In genomic region chr3:129107793-129108192, GRCh38 we compare ENCODE assay signal across 20 cellular contexts. TPM values are rescaled to one million over a fixed set of nuclear protein-coding genes. Genes with fewer than 3 reads are reported as not detected.
DNase-seq lines count a peak whose midpoint lies in the region; ATAC-seq and TF ChIP-seq lines count a peak whose summit lies in the region.
"Had no signal": no experiment of that assay in that cellular context is flagged by ENCODE, and none has a peak within 500 bp of the region (broad histone marks: within the 10 kb centered on the region; RNA-seq: fewer than 3 reads in every experiment).

No MANE protein-coding gene starts in this region.

- CTCF ChIA-PET in activated naive CD4-positive, alpha-beta T cell treated with anti-CD3 and anti-CD28 coated beads for 36 hours (lab: Charles Lee) = interaction anchor here (0.5 to 2.3 kb wide), 3 partner anchors 9 to 138 kb away, joined by 3 to 12 read pairs (median 4); no protein-coding TSS in a partner anchor

- no peak for TF ChIP-seq CTCF in endodermal cell (conservative IDR thresholded peaks at IDR 0.05)

- no peaks in the 10 kb centered on the region for H3K27me3 Mint-ChIP-seq in activated naive CD4-positive, alpha-beta T cell treated with anti-CD3 and anti-CD28 coated beads for 36 hours (ENCODE audit: low read depth)
- H3K27me3 Mint-ChIP-seq in T-helper 17 cell (no peaks in the 10 kb centered on the region), endodermal cell (ENCODE audit: insufficient read depth) (no peaks in the 10 kb centered on the region)

- no peak for ATAC-seq in T-helper 17 cell
- ATAC-seq in stimulated activated effector memory CD8-positive, alpha-beta T cell treated with anti-CD3 and anti-CD28 coated beads, Interleukin-12 subunit alpha, Interleukin-12 subunit beta, amount 100 ng/mL, for 72 hours = no peak
- no peak for ATAC-seq in HG03342 (IDR thresholded peaks at IDR 0.05; ENCODE audit: unreplicated experiment)
- ATAC-seq: left ventricle myocardium superior had no signal

- no peak overlapping the region for H3K27ac ChIP-seq in endodermal cell (ENCODE audit: low read depth, low read length)
- H3K27ac ChIP-seq: dorsolateral prefrontal cortex, esophagus muscularis mucosa, HL-60, ovary, right lobe of liver had no signal

- H3K4me3 ChIP-seq in endodermal cell (ENCODE audit: low read length) = no peak overlapping the region
- H3K4me3 ChIP-seq: adrenal gland, dorsolateral prefrontal cortex, esophagus muscularis mucosa, ovary, right lobe of liver had no signal

- no peak overlapping the region for H3K9ac ChIP-seq in endodermal cell (ENCODE audit: extremely low read depth, low read length, poor library complexity, severe bottlenecking)

- no peaks in the 10 kb centered on the region for H3K4me1 ChIP-seq in endodermal cell (ENCODE audit: control insufficient read depth, insufficient read depth, low read length)
- H3K4me1 ChIP-seq: Caco-2 had no signal

- no peaks in the 10 kb centered on the region for H3K9me3 Mint-ChIP-seq in activated naive CD4-positive, alpha-beta T cell treated with anti-CD3 and anti-CD28 coated beads for 36 hours
- no peaks in the 10 kb centered on the region for H3K9me3 Mint-ChIP-seq in endodermal cell
- no peaks in the 10 kb centered on the region for H3K9me3 Mint-ChIP-seq in stimulated activated effector memory CD8-positive, alpha-beta T cell treated with anti-CD3 and anti-CD28 coated beads, Interleukin-12 subunit alpha, Interleukin-12 subunit beta, amount 100 ng/mL, for 72 hours

- H3K9me3 ChIP-seq in T-helper 17 cell (ENCODE audit: control insufficient read depth, low read length, poor library complexity, severe bottlenecking) = no peaks in the 10 kb centered on the region
- no peaks in the 10 kb centered on the region for H3K9me3 ChIP-seq in endodermal cell (ENCODE audit: control insufficient read depth, low read length)
- H3K9me3 ChIP-seq: adrenal gland, Caco-2, esophagus muscularis mucosa, ovary, right lobe of liver had no signal

- peaks cover 44% of the 10 kb centered on the region for H3K36me3 Mint-ChIP-seq in activated naive CD4-positive, alpha-beta T cell treated with anti-CD3 and anti-CD28 coated beads for 36 hours (ENCODE audit: low read depth)
- no peaks in the 10 kb centered on the region for H3K36me3 Mint-ChIP-seq in T-helper 17 cell (ENCODE audit: low read depth)
- H3K36me3 Mint-ChIP-seq in endodermal cell (ENCODE audit: low read depth) = peaks cover 33% of the 10 kb centered on the region
- peaks cover 62% of the 10 kb centered on the region for H3K36me3 Mint-ChIP-seq in stimulated activated effector memory CD8-positive, alpha-beta T cell treated with anti-CD3 and anti-CD28 coated beads, Interleukin-12 subunit alpha, Interleukin-12 subunit beta, amount 100 ng/mL, for 72 hours

- no peak overlapping the region for H3K4me3 Mint-ChIP-seq in activated naive CD4-positive, alpha-beta T cell treated with anti-CD3 and anti-CD28 coated beads for 36 hours
- peak overlapping the region; percentile 53 for H3K4me3 Mint-ChIP-seq in T-helper 17 cell
- H3K4me3 Mint-ChIP-seq in endodermal cell = no peak overlapping the region
- H3K4me3 Mint-ChIP-seq in stimulated activated effector memory CD8-positive, alpha-beta T cell treated with anti-CD3 and anti-CD28 coated beads, Interleukin-12 subunit alpha, Interleukin-12 subunit beta, amount 100 ng/mL, for 72 hours = no peak overlapping the region

- no peaks in the 10 kb centered on the region for H3K27me3 ChIP-seq in endodermal cell (ENCODE audit: control insufficient read depth, insufficient read depth, low read length, poor library complexity, severe bottlenecking)
- H3K27me3 ChIP-seq: adrenal gland, dorsolateral prefrontal cortex, esophagus muscularis mucosa, ovary, right lobe of liver had no signal

- H3K27ac Mint-ChIP-seq in activated naive CD4-positive, alpha-beta T cell treated with anti-CD3 and anti-CD28 coated beads for 36 hours = peak overlapping the region; percentile 56
- H3K27ac Mint-ChIP-seq in T-helper 17 cell (peak overlapping the region; percentile 49), endodermal cell (peak overlapping the region; percentile 53)
- peak overlapping the region; percentile 85 for H3K27ac Mint-ChIP-seq in stimulated activated effector memory CD8-positive, alpha-beta T cell treated with anti-CD3 and anti-CD28 coated beads, Interleukin-12 subunit alpha, Interleukin-12 subunit beta, amount 100 ng/mL, for 72 hours

- intact Hi-C loops in activated naive CD4-positive, alpha-beta T cell treated with anti-CD3 and anti-CD28 coated beads for 36 hours (cut with micrococcal nuclease) = no loop called here

- no peak for DNase-seq in activated naive CD4-positive, alpha-beta T cell treated with anti-CD3 and anti-CD28 coated beads for 36 hours
- no peak for DNase-seq in activated naive CD4-positive, alpha-beta T cell treated with Interleukin-2 at 50 U/mL for 16 hours
- no peak for DNase-seq in T-helper 17 cell
- DNase-seq in endodermal cell = no peak
- no peak for DNase-seq in stimulated activated effector memory CD8-positive, alpha-beta T cell treated with anti-CD3 and anti-CD28 coated beads, Interleukin-12 subunit alpha, Interleukin-12 subunit beta, amount 100 ng/mL, for 72 hours (ENCODE audit: low spot score in 2 of 2)
- DNase-seq in LoVo (ENCODE audit: low spot score) = no peak
- no peak for DNase-seq in DMS79 treated with DMSO at 0.1 percent for 48 hours (lab: John Stamatoyannopoulos, UW)
- DNase-seq: Caco-2, HCEC 1CT, left ventricle myocardium superior, MV-4-11, NCI-H187, ovary had no signal

- H3K4me1 Mint-ChIP-seq in activated naive CD4-positive, alpha-beta T cell treated with anti-CD3 and anti-CD28 coated beads for 36 hours (ENCODE audit: low read depth) = peaks cover 86% of the 10 kb centered on the region
- peaks cover 33% of the 10 kb centered on the region for H3K4me1 Mint-ChIP-seq in T-helper 17 cell
- peaks cover 13% of the 10 kb centered on the region for H3K4me1 Mint-ChIP-seq in endodermal cell
- peaks cover 40% of the 10 kb centered on the region for H3K4me1 Mint-ChIP-seq in stimulated activated effector memory CD8-positive, alpha-beta T cell treated with anti-CD3 and anti-CD28 coated beads, Interleukin-12 subunit alpha, Interleukin-12 subunit beta, amount 100 ng/mL, for 72 hours

- H3K36me3 ChIP-seq in endodermal cell (ENCODE audit: control insufficient read depth, insufficient read depth, low read length) = peaks cover 20% of the 10 kb centered on the region
- H3K36me3 ChIP-seq: ovary had no signal

- 84 to 85% methylated on average over 4 to 8 of the region's 8 CpGs for WGBS in endodermal cell (ENCODE audit: insufficient coverage in 1 of 2, insufficient read length in 1 of 2), 2 experiments

RNA-seq across cellular contexts. Expression of gene RAB43, which starts 13.8 kb away (rescaled TPM):
- total RNA-seq in activated naive CD4-positive, alpha-beta T cell treated with anti-CD3 and anti-CD28 coated beads for 36 hours = 10 to 100 TPM; 73.9 to 80.0 TPM
- total RNA-seq in T-helper 17 cell (10 to 100 TPM; 33.7 to 37.8 TPM), endodermal cell (10 to 100 TPM; 34.5 to 38.1 TPM)
- polyA plus RNA-seq in endodermal cell (2013, experiment 1 of 2) = 7.3 TPM
- polyA plus RNA-seq in endodermal cell (2013, experiment 2 of 2) = 5.5 TPM

RNA-seq across cellular contexts. Expression of gene GP9, which starts 47.2 kb away (rescaled TPM):
- not detected for total RNA-seq in activated naive CD4-positive, alpha-beta T cell treated with anti-CD3 and anti-CD28 coated beads for 36 hours
- total RNA-seq in T-helper 17 cell (10 to 100 TPM in 1 of 2 donors, 1 to 10 TPM in 1; 3.8 to 68.5 TPM), endodermal cell (not detected)
- not detected for polyA plus RNA-seq in endodermal cell (2013, experiment 1 of 2)
- polyA plus RNA-seq in endodermal cell (2013, experiment 2 of 2) = not detected
- total RNA-seq: adrenal gland, Caco-2, glomerular endothelial cell, left ventricle myocardium superior, ovary had no signal
- polyA plus RNA-seq: ovary had no signal

RNA-seq across cellular contexts. Expression of gene ISY1, which starts 53.1 kb away (rescaled TPM):
- total RNA-seq in activated naive CD4-positive, alpha-beta T cell treated with anti-CD3 and anti-CD28 coated beads for 36 hours = 10 to 100 TPM; 56.8 to 65.4 TPM
- 10 to 100 TPM; 39.0 TPM for total RNA-seq in T-helper 17 cell
- total RNA-seq in endodermal cell = 10 to 100 TPM; 28.9 to 32.9 TPM
- 24.1 TPM for polyA plus RNA-seq in endodermal cell (2013, experiment 1 of 2)
- polyA plus RNA-seq in endodermal cell (2013, experiment 2 of 2) = 19.7 TPM

Comparison
In these comparisons a context has a peak if more than half of its experiments do, and no peak if none do; other contexts are left out.
1. RNA of gene GP9, which starts 47.2 kb away (total RNA-seq): 3.8 to 68.5 TPM in T-helper 17 cell; not detected in endodermal cell and not detected in activated naive CD4-positive, alpha-beta T cell treated with anti-CD3 and anti-CD28 coated beads for 36 hours; every median in the first group is over 4 times any median in the second.
2. Peak in every context shown above with its lines, with median percentiles within 50 percentile points of each other: H3K27ac Mint-ChIP-seq.